Comparison of ENCODE assay signal across 20 cellular contexts in genomic region chr4:73612032-73612431, GRCh38. TPM values are rescaled to one million over a fixed set of nuclear protein-coding genes. Genes with fewer than 3 reads are reported as not detected.
"Had no signal": no experiment of that assay in that cellular context is flagged by ENCODE, and none has a peak within 500 bp of the region (broad histone marks: within the 10 kb centered on the region; RNA-seq: fewer than 3 reads in every experiment).

No MANE protein-coding gene starts in this region.

- FAIRE-seq: endothelial cell of umbilical vein had no signal

- H3K4me3 ChIP-seq: coronary artery, sigmoid colon had no signal

- ATAC-seq: activated T-cell treated with anti-CD3 and anti-CD28 coated beads, Interleukin-2, amount 50 U/mL, for 4 hours; natural killer cell; stimulated activated naive CD8-positive, alpha-beta T cell treated with anti-CD3 and anti-CD28 coated beads, Interleukin-15, amount 100 ng/mL, for 72 hours had no signal

- H3K27me3 ChIP-seq: sigmoid colon had no signal

- H3K9me3 ChIP-seq: neutrophil, sigmoid colon had no signal

- H3K9ac ChIP-seq: parathyroid adenoma had no signal

- H3K27ac ChIP-seq: coronary artery, neutrophil, parathyroid adenoma, sigmoid colon had no signal

- H3K4me1 ChIP-seq: parathyroid adenoma had no signal

- H3K4me3 Mint-ChIP-seq: activated naive CD4-positive, alpha-beta T cell treated with anti-CD3 and anti-CD28 coated beads, Interleukin-2, amount 50 U/mL, for 24 hours; activated T-cell treated with anti-CD3 and anti-CD28 coated beads, Interleukin-2, amount 50 U/mL, for 4 hours; natural killer cell; stimulated activated naive CD8-positive, alpha-beta T cell treated with anti-CD3 and anti-CD28 coated beads, Interleukin-15, amount 100 ng/mL, for 72 hours had no signal

- H2AFZ ChIP-seq: parathyroid adenoma had no signal

- DNase-seq: activated CD4-positive, alpha-beta T cell treated with anti-CD3 and anti-CD28 coated beads, Interleukin-2, amount 50 U/mL, for 4 hours; activated CD4-positive, CD25-positive, alpha-beta regulatory T cell treated with anti-CD3 and anti-CD28 coated beads, Interleukin-2, amount 50 U/mL, for 72 hours; activated effector memory CD4-positive, alpha-beta T cell treated with Interleukin-2 at 50 U/mL for 16 hours; activated T-cell treated with anti-CD3 and anti-CD28 coated beads, Interleukin-2, amount 50 U/mL, for 4 hours; central memory CD4-positive, alpha-beta T cell; effector CD4-positive, alpha-beta T cell; hippocampal formation; kidney glomerular epithelial cell; mesendoderm; natural killer cell; sigmoid colon; stimulated activated CD4-positive, alpha-beta T cell treated with anti-CD3 and anti-CD28 coated beads, Interleukin-1b, Interleukin-23, amount 100 ng/mL, for 48 hours; stimulated activated naive CD8-positive, alpha-beta T cell treated with anti-CD3 and anti-CD28 coated beads, Interleukin-15, amount 100 ng/mL, for 72 hours; T-helper 9 cell had no signal

- H3K36me3 ChIP-seq: neutrophil, sigmoid colon had no signal

- H3K4me1 Mint-ChIP-seq: natural killer cell; stimulated activated naive CD8-positive, alpha-beta T cell treated with anti-CD3 and anti-CD28 coated beads, Interleukin-15, amount 100 ng/mL, for 72 hours had no signal

- H3K27ac Mint-ChIP-seq: activated naive CD4-positive, alpha-beta T cell treated with anti-CD3 and anti-CD28 coated beads, Interleukin-2, amount 50 U/mL, for 24 hours; natural killer cell; stimulated activated naive CD8-positive, alpha-beta T cell treated with anti-CD3 and anti-CD28 coated beads, Interleukin-15, amount 100 ng/mL, for 72 hours had no signal

- H3K36me3 Mint-ChIP-seq: activated naive CD4-positive, alpha-beta T cell treated with anti-CD3 and anti-CD28 coated beads, Interleukin-2, amount 50 U/mL, for 24 hours; natural killer cell had no signal

RNA-seq across cellular contexts. Expression of gene RASSF6, which starts 8.2 kb away (rescaled TPM):
- total RNA-seq: activated T-cell treated with anti-CD3 and anti-CD28 coated beads, Interleukin-2, amount 50 U/mL, for 4 hours; endothelial cell of umbilical vein; glomerular endothelial cell had no signal
- polyA plus RNA-seq: endothelial cell of umbilical vein had no signal
